ENCODE assay signal across 21 cellular contexts in genomic region chr12:48034835-48035805, GRCh38. TPM values are rescaled to one million over a fixed set of nuclear protein-coding genes. Genes with fewer than 3 reads are reported as not detected.
A peak's percentile ranks its signal among the peaks of the same experiment; 100 is the strongest.
DNase-seq lines count a peak whose midpoint lies in the region; ATAC-seq and TF ChIP-seq lines count a peak whose summit lies in the region.
"Had no signal": no experiment of that assay in that cellular context is flagged by ENCODE, and none has a peak within 500 bp of the region (broad histone marks: within the 10 kb centered on the region; RNA-seq: fewer than 3 reads in every experiment).

No MANE protein-coding gene starts in this region.

- peak; percentile 89 for DNase-seq in SK-MEL-5 (ENCODE audit: low read depth, low spot score)
- no peak for DNase-seq in mucosa of descending colon
- DNase-seq in progenitor cell of endocrine pancreas (ENCODE audit: low spot score, unreplicated experiment), result no peak
- no peak for DNase-seq in midbrain (lab: John Stamatoyannopoulos, UW)
- no peak for DNase-seq in stimulated activated CD4-positive, alpha-beta T cell treated with anti-CD3 and anti-CD28 coated beads, Interleukin-1b, Interleukin-23, amount 100 ng/mL, for 48 hours
- DNase-seq: Caco-2; CD4-positive, alpha-beta T cell; DMS 273 treated with DMSO at 0.1 percent for 48 hours; DMS79 treated with DMSO at 0.1 percent for 48 hours; Karpas-422; NCI-H1417; NCI-H1694 treated with DMSO at 0.1 percent for 48 hours; NCI-H446; OCI-M1; SHP77 treated with DMSO at 0.1 percent for 48 hours had no signal

- no peaks in the 10 kb centered on the region for H3K36me3 Mint-ChIP-seq in progenitor cell of endocrine pancreas (ENCODE audit: insufficient read depth)

- peaks cover 11% of the 10 kb centered on the region for H3K4me1 ChIP-seq in mucosa of descending colon (ENCODE audit: low read depth)

- no peak overlapping the region for H3K4me3 Mint-ChIP-seq in progenitor cell of endocrine pancreas (ENCODE audit: low read depth)
- H3K4me3 Mint-ChIP-seq: CD4-positive, alpha-beta T cell had no signal

- H3K9me3 ChIP-seq in mucosa of descending colon, result no peaks in the 10 kb centered on the region
- H3K9me3 ChIP-seq: BLaER1, Caco-2 had no signal

- H3K4me1 Mint-ChIP-seq in progenitor cell of endocrine pancreas (ENCODE audit: low read depth), result peaks cover 39% of the 10 kb centered on the region

- no peaks in the 10 kb centered on the region for H3K27me3 Mint-ChIP-seq in progenitor cell of endocrine pancreas
- H3K27me3 Mint-ChIP-seq: CD4-positive, alpha-beta T cell had no signal

- H3K9me3 Mint-ChIP-seq in progenitor cell of endocrine pancreas (ENCODE audit: low read depth), result no peaks in the 10 kb centered on the region
- H3K9me3 Mint-ChIP-seq: CD4-positive, alpha-beta T cell had no signal

- in situ Hi-C loops in SK-MEL-5 (cut with HindIII; ENCODE audit: low pct_unique_long_range_greater_than_20kb, low sequenced_read_pairs), result no loop called here

- H3K36me3 ChIP-seq in mucosa of descending colon (ENCODE audit: low read depth), result no peaks in the 10 kb centered on the region
- H3K36me3 ChIP-seq: BLaER1 had no signal

- peak; percentile 55 for ATAC-seq in GM19023 (IDR thresholded peaks at IDR 0.05; ENCODE audit: unreplicated experiment)
- ATAC-seq in mucosa of descending colon, result peak; percentile 18
- ATAC-seq in GM21737 (IDR thresholded peaks at IDR 0.05; ENCODE audit: unreplicated experiment), result no peak
- ATAC-seq: SK-N-SH treated with all-trans-retinoic acid at 6 μM for 48 hours had no signal

- intact Hi-C loops in mucosa of descending colon (cut with DNase I, micrococcal nuclease), result no loop called here

- peak overlapping the region; percentile 78 for H3K27ac Mint-ChIP-seq in progenitor cell of endocrine pancreas
- H3K27ac Mint-ChIP-seq: CD4-positive, alpha-beta T cell had no signal

- TF ChIP-seq CTCF in mucosa of descending colon (IDR thresholded peaks at IDR 0.05) (no peak), progenitor cell of endocrine pancreas (IDR thresholded peaks at IDR 0.05; ENCODE audit: unreplicated experiment) (no peak)

- H3K4me3 ChIP-seq in mucosa of descending colon, result no peak overlapping the region
- H3K4me3 ChIP-seq: BLaER1 had no signal

RNA-seq across cellular contexts. Expression of gene COL2A1, which starts 30.8 kb away (rescaled TPM):
- 0.03 TPM in 1 of 2 replicates, not detected in the other for total RNA-seq in SK-MEL-5 (2014; rRNA removed; shearing (Covaris generic))
- polyA plus RNA-seq in SK-MEL-5 (2015; cell fraction: cytosol; rRNA removed), result not detected in 2 replicates
- 0.10 TPM in 1 of 2 replicates, not detected in the other for polyA plus RNA-seq in SK-MEL-5 (2015; cell fraction: nucleus; rRNA removed)
- total RNA-seq in mucosa of descending colon (1 to 10 TPM in 2 of 3 donors, under 1 TPM in 1; 0.19 to 1.5 (median 1.2) TPM), progenitor cell of endocrine pancreas (424 and 446 TPM in 2 replicates)
- total RNA-seq: CD4-positive, alpha-beta T cell; H4; M059J had no signal

Comparison
In these comparisons a context has a peak if more than half of its experiments do, and no peak if none do; other contexts are left out.
1. RNA of gene COL2A1, which starts 30.8 kb away (total RNA-seq): 424 to 446 TPM in progenitor cell of endocrine pancreas; 0.19 to 1.5 TPM in mucosa of descending colon and 0.03 TPM in SK-MEL-5; every median in the first group is over 100 times any median in the second.